ENCODE assay signal across 32 cellular contexts in the genomic region with DNA sequence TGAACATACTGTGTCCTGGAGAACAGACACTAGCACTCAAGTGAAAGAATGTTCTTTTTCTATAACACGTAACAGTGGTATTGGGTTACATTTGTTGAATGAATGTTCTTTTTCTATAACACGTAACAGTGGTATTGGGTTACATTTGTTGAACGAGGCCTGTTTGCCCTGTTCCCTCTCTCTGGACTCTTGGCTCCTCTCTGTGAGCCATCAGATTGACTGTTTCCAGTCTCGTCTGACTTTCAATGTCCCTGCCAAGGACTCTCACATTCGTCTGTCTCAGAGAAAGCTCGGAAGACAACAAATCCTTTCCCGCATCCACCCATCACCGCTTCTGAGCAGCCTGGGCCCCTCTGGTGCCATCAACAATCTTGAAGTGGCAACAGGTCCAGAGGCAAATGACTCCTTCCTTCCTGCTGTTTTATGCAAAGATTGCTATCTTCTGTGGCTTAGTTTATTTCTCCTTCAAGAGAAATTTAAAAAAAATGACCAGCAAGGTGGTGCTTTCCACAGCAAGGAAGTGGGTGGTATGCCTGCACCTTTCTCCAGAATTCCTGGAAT. TPM values are rescaled to one million over a fixed set of nuclear protein-coding genes. Genes with fewer than 3 reads are reported as not detected.
DNase-seq lines count a peak whose midpoint lies in the region; ATAC-seq and TF ChIP-seq lines count a peak whose summit lies in the region.
"Had no signal": no experiment of that assay in that cellular context is flagged by ENCODE, and none has a peak within 500 bp of the region (broad histone marks: within the 10 kb centered on the region; RNA-seq: fewer than 3 reads in every experiment).

No MANE protein-coding gene starts in this region.

- peaks cover 4% of the 10 kb centered on the region for H3K9me3 Mint-ChIP-seq in neural progenitor cell
- H3K9me3 Mint-ChIP-seq: activated T-cell treated with anti-CD3 and anti-CD28 coated beads, Interleukin-2, amount 50 U/mL, for 24 hours; immature natural killer cell; naive B cell; stimulated activated memory B cell treated with anti-CD40 and anti-IgM and Interleukin-4, amounts not matched to agents 10 μg/mL and 1 μg/mL and 100 μg/mL, for 72 hours had no signal

- peaks cover 32% of the 10 kb centered on the region for H3K4me1 ChIP-seq in PC-9 (replicated peaks; ENCODE audit: insufficient read depth)
- peaks cover 8% of the 10 kb centered on the region for H3K4me1 ChIP-seq in smooth muscle cell (ENCODE audit: low read depth)
- H3K4me1 ChIP-seq in neural progenitor cell: no peaks in the 10 kb centered on the region
- H3K4me1 ChIP-seq: left lung, Peyer's patch, psoas muscle, transverse colon had no signal

- ATAC-seq in HG03135 (IDR thresholded peaks at IDR 0.05; ENCODE audit: unreplicated experiment): no peak
- no peak for ATAC-seq in activated CD4-positive, CD25-positive, alpha-beta regulatory T cell treated with anti-CD3 and anti-CD28 coated beads, Interleukin-2, amount 50 U/mL, for 24 hours
- ATAC-seq: left lung; psoas muscle; stimulated activated memory B cell treated with anti-CD40 and anti-IgM and Interleukin-4, amounts not matched to agents 10 μg/mL and 1 μg/mL and 100 μg/mL, for 72 hours had no signal

- no peaks in the 10 kb centered on the region for H3K36me3 ChIP-seq in PC-9 (ENCODE audit: low read depth)
- H3K36me3 ChIP-seq in smooth muscle cell (ENCODE audit: low read depth): peaks cover 8% of the 10 kb centered on the region
- no peaks in the 10 kb centered on the region for H3K36me3 ChIP-seq in neural progenitor cell
- H3K36me3 ChIP-seq: cardiac muscle cell, left lung, Peyer's patch, transverse colon had no signal

- DNase-seq in DMS53 (lab: John Stamatoyannopoulos, UW) (peak; percentile 52), DMS53 treated with DMSO at 0.1 percent for 48 hours (lab: John Stamatoyannopoulos, UW; ENCODE audit: unreplicated experiment) (no peak), PC-9 (peak; percentile 12 to 55), iris pigment epithelial cell (ENCODE audit: low read depth) (peak; percentile 15), smooth muscle cell (lab: John Stamatoyannopoulos, UW; ENCODE audit: unreplicated experiment) (no peak), neural progenitor cell (ENCODE audit: low spot score) (no peak)
- DNase-seq: 8988T; activated CD4-positive, alpha-beta T cell treated with anti-CD3 and anti-CD28 coated beads, Interleukin-2, amount 50 U/mL, for 1 hour; activated effector memory CD4-positive, alpha-beta T cell treated with anti-CD3 and anti-CD28 coated beads, Interleukin-2, amount 50 U/mL, for 16 hours; activated T-cell treated with anti-CD3 and anti-CD28 coated beads, Interleukin-2, amount 50 U/mL, for 24 hours; anterior cingulate cortex; DMS79 treated with DMSO at 0.1 percent for 48 hours; effector CD8-positive, alpha-beta T cell; GDM1; hypothalamus; immature natural killer cell; left lung; naive B cell; NCI-H1092 treated with DMSO at 0.1 percent for 48 hours; NCI-H187; NCI-H524 treated with DMSO at 0.1 percent for 48 hours; occipital lobe; Peyer's patch; psoas muscle; SW 1271; transverse colon had no signal

- no peak overlapping the region for H3K27ac ChIP-seq in PC-9
- H3K27ac ChIP-seq in smooth muscle cell (ENCODE audit: low read depth): peak overlapping the region; percentile 66
- no peak overlapping the region for H3K27ac ChIP-seq in neural progenitor cell
- H3K27ac ChIP-seq: cardiac muscle cell, coronary artery, left lung, Peyer's patch, psoas muscle, transverse colon had no signal

- POLR2A ChIA-PET in PC-9 (lab: Charles Lee; ENCODE audit: unreplicated experiment): interaction anchor here (0.6 kb wide), 1 partner anchor 37 kb away, joined by 5 read pairs; no protein-coding TSS in a partner anchor

- no peaks in the 10 kb centered on the region for H3K79me2 ChIP-seq in PC-9 (ENCODE audit: low read depth)
- H3K79me2 ChIP-seq in smooth muscle cell (ENCODE audit: low read depth): peaks cover 97% of the 10 kb centered on the region
- no peaks in the 10 kb centered on the region for H3K79me2 ChIP-seq in neural progenitor cell (ENCODE audit: low read depth)

- H3K9me3 ChIP-seq in PC-9 (ENCODE audit: insufficient read depth, low read depth) (0 out of 2 replicates have a peak, but pooled peaks cover 5% of the 10 kb centered on the region), smooth muscle cell (replicated peaks; ENCODE audit: low read depth) (no peaks in the 10 kb centered on the region), neural progenitor cell (ENCODE audit: low read depth) (no peaks in the 10 kb centered on the region)
- H3K9me3 ChIP-seq: left lung, Peyer's patch, psoas muscle, transverse colon had no signal

- H3K9ac ChIP-seq in smooth muscle cell (ENCODE audit: low read depth): no peak overlapping the region
- H3K9ac ChIP-seq in neural progenitor cell: no peak overlapping the region

- H3K4me2 ChIP-seq in PC-9 (no peak overlapping the region), smooth muscle cell (no peak overlapping the region), neural progenitor cell (no peak overlapping the region)

- H3K27me3 Mint-ChIP-seq in neural progenitor cell (ENCODE audit: insufficient read depth, low read depth): no peaks in the 10 kb centered on the region

- CTCF ChIA-PET in PC-9 (lab: Charles Lee): no interaction called here

- H3F3A ChIP-seq in PC-9 (ENCODE audit: insufficient read depth, low read depth): peaks cover 23% of the 10 kb centered on the region
- H3F3A ChIP-seq in smooth muscle cell (ENCODE audit: low read depth): peaks cover 4% of the 10 kb centered on the region
- H3F3A ChIP-seq in neural progenitor cell (ENCODE audit: low read depth): no peaks in the 10 kb centered on the region

- H3K27ac Mint-ChIP-seq in neural progenitor cell: no peak overlapping the region
- H3K27ac Mint-ChIP-seq: activated naive CD8-positive, alpha-beta T cell; activated T-cell treated with anti-CD3 and anti-CD28 coated beads, Interleukin-2, amount 50 U/mL, for 24 hours; immature natural killer cell; naive B cell; stimulated activated memory B cell treated with anti-CD40 and anti-IgM and Interleukin-4, amounts not matched to agents 10 μg/mL and 1 μg/mL and 100 μg/mL, for 72 hours had no signal

- H4K20me1 ChIP-seq in PC-9 (ENCODE audit: insufficient read depth) (no peaks in the 10 kb centered on the region), smooth muscle cell (ENCODE audit: low read depth) (no peaks in the 10 kb centered on the region), neural progenitor cell (ENCODE audit: low read depth) (no peaks in the 10 kb centered on the region)

- BruUV-seq in PC-9 (replicated peaks; lab: Mats Ljungman, UMichigan): no TSS peak

- H3K27me3 ChIP-seq in PC-9 (ENCODE audit: insufficient read depth, low read depth) (no peaks in the 10 kb centered on the region), smooth muscle cell (ENCODE audit: low read depth) (no peaks in the 10 kb centered on the region), neural progenitor cell (no peaks in the 10 kb centered on the region)
- H3K27me3 ChIP-seq: cardiac muscle cell, left lung, Peyer's patch, transverse colon had no signal

- no peaks in the 10 kb centered on the region; the same call in 1 of the 2 replicates for H3K9me2 ChIP-seq in PC-9 (ENCODE audit: insufficient read depth)

- H2AFZ ChIP-seq in PC-9 (no peak overlapping the region), smooth muscle cell (ENCODE audit: low read depth) (no peak overlapping the region), neural progenitor cell (replicated peaks) (no peak overlapping the region)

- no peak overlapping the region for H3K4me3 Mint-ChIP-seq in neural progenitor cell
- H3K4me3 Mint-ChIP-seq: activated naive CD8-positive, alpha-beta T cell; activated T-cell treated with anti-CD3 and anti-CD28 coated beads, Interleukin-2, amount 50 U/mL, for 24 hours; immature natural killer cell; naive B cell; stimulated activated memory B cell treated with anti-CD40 and anti-IgM and Interleukin-4, amounts not matched to agents 10 μg/mL and 1 μg/mL and 100 μg/mL, for 72 hours had no signal

- no peak overlapping the region for H3K4me3 ChIP-seq in PC-9
- no peak overlapping the region for H3K4me3 ChIP-seq in smooth muscle cell
- no peak overlapping the region for H3K4me3 ChIP-seq in neural progenitor cell
- H3K4me3 ChIP-seq: cardiac muscle cell, coronary artery, left lung, Peyer's patch, psoas muscle, transverse colon had no signal

- no peaks in the 10 kb centered on the region for H3K4me1 Mint-ChIP-seq in neural progenitor cell
- H3K4me1 Mint-ChIP-seq: immature natural killer cell had no signal

- intact Hi-C loops in PC-9 (cut with micrococcal nuclease; ENCODE audit: unreplicated experiment): no loop called here

- H3K36me3 Mint-ChIP-seq in neural progenitor cell: peaks cover 2% of the 10 kb centered on the region
- H3K36me3 Mint-ChIP-seq: activated naive CD8-positive, alpha-beta T cell; immature natural killer cell; naive B cell; stimulated activated memory B cell treated with anti-CD40 and anti-IgM and Interleukin-4, amounts not matched to agents 10 μg/mL and 1 μg/mL and 100 μg/mL, for 72 hours had no signal

- TF ChIP-seq CTCF in PC-9 (conservative IDR thresholded peaks at IDR 0.05) (no peak), smooth muscle cell (IDR thresholded peaks at IDR 0.05; ENCODE audit: borderline replicate concordance, insufficient read depth, poor library complexity, severe bottlenecking) (no peak), neural progenitor cell (IDR thresholded peaks at IDR 0.05) (no peak)

- WGBS in smooth muscle cell (ENCODE audit: low lambda C conversion rate): 63% methylated on average over 8 of the region's 8 CpGs

RNA-seq across cellular contexts. Expression of gene TMEM45A, which starts 8.0 kb away (rescaled TPM):
- total RNA-seq in PC-9 (2021): 21.6 and 31.1 TPM in 2 replicates
- 280 and 307 TPM in 2 replicates for total RNA-seq in smooth muscle cell
- 209 and 220 TPM in 2 replicates for polyA plus RNA-seq in smooth muscle cell
- 53.8 and 82.7 TPM in 2 replicates for total RNA-seq in neural progenitor cell (ENCODE audit: low replicate concordance)

Comparison
In these comparisons a context has a peak if more than half of its experiments do, and no peak if none do; other contexts are left out.
1. DNase-seq: peak in DMS53 (single experiment), PC-9 (2 of 2) and iris pigment epithelial cell (single experiment); none in DMS53 treated with DMSO at 0.1 percent for 48 hours (single experiment), smooth muscle cell (single experiment) and neural progenitor cell (single experiment).